21 cellular contexts compared by ENCODE assay signal in the genomic region with DNA sequence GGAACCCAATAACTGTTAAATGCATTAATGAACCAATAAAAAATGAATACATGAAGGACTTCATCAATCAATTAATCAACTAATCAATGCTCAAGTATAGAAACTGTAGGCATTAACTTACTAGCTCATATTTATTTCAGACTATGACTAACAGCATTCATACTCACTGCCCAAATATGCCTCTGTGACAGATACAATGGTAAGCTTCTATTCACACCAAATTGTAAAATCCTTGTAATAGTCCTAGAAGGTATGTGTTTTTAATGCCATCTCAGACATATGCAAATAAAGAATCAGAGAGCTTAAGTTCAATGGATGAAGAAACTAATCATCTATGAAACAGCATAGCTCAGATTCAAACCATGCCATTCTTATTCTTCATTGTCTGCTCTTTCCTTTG.
"Had no signal": no experiment of that assay in that cellular context is flagged by ENCODE, and none has a peak within 500 bp of the region (broad histone marks: within the 10 kb centered on the region; RNA-seq: fewer than 3 reads in every experiment).

No MANE protein-coding gene starts in this region.

- H3K27me3 Mint-ChIP-seq: effector memory CD8-positive, alpha-beta T cell; naive thymus-derived CD4-positive, alpha-beta T cell; progenitor cell of endocrine pancreas; stimulated activated naive B cell treated with anti-CD40 and anti-IgM and Interleukin-4, amounts not matched to agents 10 μg/mL and 1 μg/mL and 100 μg/mL, for 72 hours had no signal

- H3K36me3 ChIP-seq: esophagus squamous epithelium, neural progenitor cell, right lobe of liver, stomach, thyroid gland, vagina had no signal

- H3K4me1 ChIP-seq: neural progenitor cell, parathyroid adenoma, right lobe of liver, stomach, thyroid gland, vagina had no signal

- H3K79me2 ChIP-seq: parathyroid adenoma had no signal

- H3K9ac ChIP-seq: neural progenitor cell, parathyroid adenoma had no signal

- H3K27me3 ChIP-seq: esophagus squamous epithelium, neural progenitor cell, right lobe of liver, stomach, thyroid gland, vagina had no signal

- H3K4me3 ChIP-seq: esophagus squamous epithelium, lung, neural progenitor cell, right lobe of liver, stomach, thyroid gland, vagina had no signal

- ATAC-seq: effector memory CD8-positive, alpha-beta T cell; left lobe of liver; naive thymus-derived CD4-positive, alpha-beta T cell; right lobe of liver; stimulated activated naive B cell treated with anti-CD40 and anti-IgM and Interleukin-4, amounts not matched to agents 10 μg/mL and 1 μg/mL and 100 μg/mL, for 72 hours had no signal

- H3K9me3 ChIP-seq: esophagus squamous epithelium, right lobe of liver, stomach, thyroid gland, vagina had no signal

- H3K4me2 ChIP-seq: neural progenitor cell had no signal

- H2AFZ ChIP-seq: neural progenitor cell, parathyroid adenoma had no signal

- H3K9me3 Mint-ChIP-seq: mesothelial cell of epicardium, nephron, neural progenitor cell had no signal

- H3K27ac ChIP-seq: esophagus squamous epithelium, neural progenitor cell, parathyroid adenoma, right lobe of liver, stomach, thyroid gland, vagina had no signal

- H3K4me3 Mint-ChIP-seq: effector memory CD8-positive, alpha-beta T cell; mesothelial cell of epicardium; naive thymus-derived CD4-positive, alpha-beta T cell; nephron; neural progenitor cell; stimulated activated naive B cell treated with anti-CD40 and anti-IgM and Interleukin-4, amounts not matched to agents 10 μg/mL and 1 μg/mL and 100 μg/mL, for 72 hours had no signal

- H3K4me1 Mint-ChIP-seq: naive thymus-derived CD4-positive, alpha-beta T cell; neural progenitor cell; stimulated activated naive B cell treated with anti-CD40 and anti-IgM and Interleukin-4, amounts not matched to agents 10 μg/mL and 1 μg/mL and 100 μg/mL, for 72 hours had no signal

- H3K27ac Mint-ChIP-seq: effector memory CD8-positive, alpha-beta T cell; naive thymus-derived CD4-positive, alpha-beta T cell; nephron; neural progenitor cell; progenitor cell of endocrine pancreas; stimulated activated naive B cell treated with anti-CD40 and anti-IgM and Interleukin-4, amounts not matched to agents 10 μg/mL and 1 μg/mL and 100 μg/mL, for 72 hours had no signal

- DNase-seq: cortex of kidney; effector memory CD8-positive, alpha-beta T cell; esophagus squamous epithelium; mesenchymal stem cell; naive thymus-derived CD4-positive, alpha-beta T cell; right lobe of liver; small intestine; stimulated activated CD4-positive, alpha-beta T cell treated with anti-CD3 and anti-CD28 coated beads, Interleukin-15, amount 100 ng/mL, for 24 hours; stimulated activated CD4-positive, alpha-beta T cell treated with anti-CD3 and anti-CD28 coated beads, Interleukin-2, amount 100 ng/mL, for 48 hours; stimulated activated naive B cell treated with anti-CD40 and anti-IgM and Interleukin-4, amounts not matched to agents 10 μg/mL and 1 μg/mL and 100 μg/mL, for 72 hours; stomach; thyroid gland; trophoblast cell had no signal
